In the genomic region with DNA sequence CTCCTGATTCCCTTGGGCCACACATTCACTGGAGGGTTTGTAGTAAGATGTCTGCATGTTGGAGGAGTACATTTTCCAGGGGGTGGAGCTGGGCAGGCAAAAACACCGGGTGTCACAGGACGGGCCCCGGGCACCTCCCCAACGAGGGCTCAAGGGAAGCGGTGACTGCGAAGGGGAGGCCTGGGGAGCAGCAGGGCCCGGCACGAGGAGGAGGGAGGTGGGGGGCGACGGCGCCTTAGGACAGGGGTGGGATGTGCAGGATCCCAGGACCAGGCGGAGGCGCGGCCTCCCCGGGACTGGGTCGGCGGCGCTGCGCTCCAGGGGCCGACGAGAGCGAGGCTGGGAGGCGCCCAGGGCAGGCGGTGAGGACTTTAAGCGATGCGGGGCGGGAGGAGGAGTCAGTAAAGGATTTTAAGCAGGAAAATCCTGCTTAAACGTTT, we compare ENCODE assay signal across 8 cellular contexts. TPM values are rescaled to one million over a fixed set of nuclear protein-coding genes. Genes with fewer than 3 reads are reported as not detected.
A peak's percentile ranks its signal among the peaks of the same experiment; 100 is the strongest.
DNase-seq lines count a peak whose midpoint lies in the region; ATAC-seq and TF ChIP-seq lines count a peak whose summit lies in the region.

No MANE protein-coding gene starts in this region.

- H3K36me3 ChIP-seq in ACC112 (ENCODE audit: insufficient read depth, low read length) (no peaks in the 10 kb centered on the region), mesenchymal stem cell (ENCODE audit: control insufficient read depth in 1 of 2, insufficient read depth in 2 of 2, low read depth in 1 of 2, low read length in 2 of 2) (peaks cover 16 to 18% of the 10 kb centered on the region in 2 experiments)

- no peak overlapping the region for H2BK12ac ChIP-seq in mesenchymal stem cell (ENCODE audit: low read length in 2 of 2)

- peak overlapping the region; percentile 52 for H2BK15ac ChIP-seq in mesenchymal stem cell (ENCODE audit: low read depth, poor library complexity, severe bottlenecking)

- no peak for TF ChIP-seq CTCF in HL-60 (IDR thresholded peaks at IDR 0.05; ENCODE audit: insufficient read depth, low read length)
- no peak for TF ChIP-seq CTCF in activated B cell treated with CpG ODN at 0.5 μM for 24 hours (IDR thresholded peaks at IDR 0.05)
- peak in 1 of 56 donors; percentile 5 for TF ChIP-seq CTCF in dorsolateral prefrontal cortex (IDR thresholded peaks at IDR 0.05 in 54 of 56, conservative IDR thresholded peaks at IDR 0.05 in 2 of 56; ENCODE audit: low read depth in 1 of 56, partially characterized antibody in 56 of 56)

- H3K27ac ChIP-seq in ACC112 (ENCODE audit: low read depth, low read length) (peak overlapping the region; percentile 82), HL-60 (replicated peaks) (peak overlapping the region; percentile 87), dorsolateral prefrontal cortex (peak overlapping the region; percentile 12 to 98 (median 91)), mesenchymal stem cell (ENCODE audit: low read length, poor library complexity, severe bottlenecking) (peak overlapping the region; percentile 94)

- H2BK120ac ChIP-seq in mesenchymal stem cell (ENCODE audit: low read depth, low read length), result peak overlapping the region; percentile 46

- peaks cover 3% of the 10 kb centered on the region for H3K9me3 Mint-ChIP-seq in activated B cell treated with CpG ODN at 0.5 μM for 24 hours

- no peak overlapping the region for H3K14ac ChIP-seq in mesenchymal stem cell (ENCODE audit: low read length in 2 of 2)

- peak overlapping the region; percentile 100 for H3K9ac ChIP-seq in mesenchymal stem cell (ENCODE audit: low read length)

- peak overlapping the region; percentile 93 for H3K27ac Mint-ChIP-seq in activated B cell treated with CpG ODN at 0.5 μM for 24 hours

- H3K79me1 ChIP-seq in mesenchymal stem cell (replicated peaks; ENCODE audit: low read length, poor library complexity, severe bottlenecking), result peaks cover 24% of the 10 kb centered on the region

- DNase-seq in HL-60 (ENCODE audit: low read depth in 1 of 2, low spot score in 1 of 2) (peak; percentile 30 to 45), activated B cell treated with CpG ODN at 0.5 μM for 24 hours (no peak), dorsolateral prefrontal cortex (peak in 2 of 10 donors; percentile 25 to 58), mesenchymal stem cell (peak; percentile 55), NCI-H187 treated with DMSO at 0.1 percent for 48 hours (lab: John Stamatoyannopoulos, UW) (no peak)
- DNase-seq in stimulated activated naive CD4-positive, alpha-beta T cell (lab: John Stamatoyannopoulos, UW), result peak in 4 of 6 experiments; percentile 14 to 56 (median 40)

- peaks cover 35% of the 10 kb centered on the region for H3K4me1 Mint-ChIP-seq in activated B cell treated with CpG ODN at 0.5 μM for 24 hours

- under 1% methylated on average over 28 of the region's 28 CpGs for WGBS in mesenchymal stem cell

- H2AFZ ChIP-seq in ACC112 (ENCODE audit: low read length, unreplicated experiment) (peak overlapping the region; percentile 82), mesenchymal stem cell (ENCODE audit: low read depth, low read length) (peak overlapping the region; percentile 89)

- H3K27me3 ChIP-seq in ACC112 (ENCODE audit: insufficient read depth, low read length), result no peaks in the 10 kb centered on the region
- H3K27me3 ChIP-seq in HL-60 (ENCODE audit: insufficient read depth, poor library complexity, severe bottlenecking), result no peaks in the 10 kb centered on the region
- H3K27me3 ChIP-seq in dorsolateral prefrontal cortex, result no peaks in the 10 kb centered on the region
- no peaks in the 10 kb centered on the region for H3K27me3 ChIP-seq in mesenchymal stem cell (ENCODE audit: control insufficient read depth in 1 of 2, insufficient read depth in 1 of 2, low read length in 2 of 2)

- POLR2A ChIA-PET in activated B cell treated with CpG ODN at 0.5 μM for 24 hours (lab: Charles Lee), result interaction anchor here (1.1 kb wide), 1 partner anchor 315 kb away, joined by 3 read pairs; a partner anchor contains a TSS

- H3K4me3 Mint-ChIP-seq in activated B cell treated with CpG ODN at 0.5 μM for 24 hours, result peak overlapping the region; percentile 87

- peaks cover 43% of the 10 kb centered on the region for H3K79me2 ChIP-seq in ACC112 (ENCODE audit: control insufficient read depth, insufficient read depth, low read length, unreplicated experiment)

- intact Hi-C loops in activated B cell treated with CpG ODN at 0.5 μM for 24 hours (cut with micrococcal nuclease) (loop anchor here (1.0 to 10.0 kb wide), 15 partner anchors 30 to 913 kb away; a partner anchor contains a TSS), dorsolateral prefrontal cortex (cut with DNase I) (loop anchor here (2.0 to 10.0 kb wide), 2 partner anchors 56 to 92 kb away; a partner anchor contains a TSS)

- H2AK5ac ChIP-seq in mesenchymal stem cell (ENCODE audit: low read length, severe bottlenecking), result no peak overlapping the region

- ATAC-seq in GM18907 (IDR thresholded peaks at IDR 0.05; ENCODE audit: unreplicated experiment) (peak; percentile 34), activated B cell treated with CpG ODN at 0.5 μM for 24 hours (ENCODE audit: low read depth) (no peak)

- H4K8ac ChIP-seq in mesenchymal stem cell (ENCODE audit: low read length), result peak overlapping the region; percentile 89

- H3K4me3 ChIP-seq in ACC112 (ENCODE audit: low read depth, low read length), result peak overlapping the region; percentile 89
- peak overlapping the region; percentile 78 for H3K4me3 ChIP-seq in HL-60 (replicated peaks; ENCODE audit: insufficient read depth, low read length)
- H3K4me3 ChIP-seq in dorsolateral prefrontal cortex, result peak overlapping the region; percentile 68 to 98 (median 92)
- H3K4me3 ChIP-seq in mesenchymal stem cell (ENCODE audit: insufficient read depth in 1 of 2, low read depth in 1 of 2, low read length in 2 of 2), result peak overlapping the region; percentile 90 to 97

- peak overlapping the region; percentile 90 for H3K4me2 ChIP-seq in mesenchymal stem cell (ENCODE audit: low read length, poor library complexity, severe bottlenecking)

- H2BK5ac ChIP-seq in mesenchymal stem cell (ENCODE audit: low read depth, low read length, poor library complexity, severe bottlenecking), result peak overlapping the region; percentile 73

- peak overlapping the region in 1 of 2 experiments; percentile 90 for H3K23ac ChIP-seq in mesenchymal stem cell (ENCODE audit: low read length in 2 of 2)

- no peaks in the 10 kb centered on the region for H3K27me3 Mint-ChIP-seq in activated B cell treated with CpG ODN at 0.5 μM for 24 hours

- H4K91ac ChIP-seq in mesenchymal stem cell (ENCODE audit: low read length), result peak overlapping the region; percentile 34

- peaks cover under 1% of the 10 kb centered on the region for H3K9me3 ChIP-seq in mesenchymal stem cell (ENCODE audit: control insufficient read depth, low read length)

- H3K4ac ChIP-seq in mesenchymal stem cell (ENCODE audit: low read depth in 1 of 2, low read length in 2 of 2), result peak overlapping the region in 1 of 2 experiments; percentile 81

- H3K4me1 ChIP-seq in ACC112 (ENCODE audit: control insufficient read depth, insufficient read depth, low read length, unreplicated experiment) (peaks cover 3% of the 10 kb centered on the region), mesenchymal stem cell (ENCODE audit: control insufficient read depth, insufficient read depth, low read depth, low read length) (peaks cover 5% of the 10 kb centered on the region)

- CTCF ChIA-PET in activated B cell treated with CpG ODN at 0.5 μM for 24 hours (lab: Charles Lee), result no interaction called here

- H3K18ac ChIP-seq in mesenchymal stem cell (ENCODE audit: low read depth in 1 of 2, low read length in 2 of 2), result peak overlapping the region; percentile 74 to 89

- peaks cover 24% of the 10 kb centered on the region for H3K36me3 Mint-ChIP-seq in activated B cell treated with CpG ODN at 0.5 μM for 24 hours (ENCODE audit: low read depth)

RNA-seq across cellular contexts. Expression of a gene that starts 0.5 kb away (rescaled TPM):
- 46.3 and 61.3 TPM in 2 replicates for total RNA-seq in activated B cell treated with CpG ODN at 0.5 μM for 24 hours
- total RNA-seq in dorsolateral prefrontal cortex, result 10 to 100 TPM; 31.4 to 79.2 (median 44.7) TPM
- 15.7 TPM for polyA plus RNA-seq in mesenchymal stem cell (2013, experiment 1 of 2)
- polyA plus RNA-seq in mesenchymal stem cell (2013, experiment 2 of 2), result 14.0 TPM

RNA-seq across cellular contexts. Expression of a gene that starts 30.0 kb away (rescaled TPM):
- total RNA-seq in activated B cell treated with CpG ODN at 0.5 μM for 24 hours (2.7 and 5.8 TPM in 2 replicates), dorsolateral prefrontal cortex (10 to 100 TPM; 24.2 to 55.5 (median 36.6) TPM)
- 5.1 TPM for polyA plus RNA-seq in mesenchymal stem cell (2013, experiment 1 of 2)
- polyA plus RNA-seq in mesenchymal stem cell (2013, experiment 2 of 2), result 5.3 TPM

RNA-seq across cellular contexts. Expression of a gene that starts 56.1 kb away (rescaled TPM):
- total RNA-seq in activated B cell treated with CpG ODN at 0.5 μM for 24 hours (17.7 and 19.9 TPM in 2 replicates), dorsolateral prefrontal cortex (10 to 100 TPM; 10.6 to 29.1 (median 17.1) TPM)
- polyA plus RNA-seq in mesenchymal stem cell (2013, experiment 1 of 2), result 3.1 TPM
- 2.9 TPM for polyA plus RNA-seq in mesenchymal stem cell (2013, experiment 2 of 2)

RNA-seq across cellular contexts. Expression of a gene that starts 58.2 kb away (rescaled TPM):
- total RNA-seq in activated B cell treated with CpG ODN at 0.5 μM for 24 hours, result not detected in 2 replicates
- under 1 TPM in 1 of 120 experiments, not detected in 119; 0.21 TPM for total RNA-seq in dorsolateral prefrontal cortex
- polyA plus RNA-seq in mesenchymal stem cell (2013, experiment 1 of 2), result not detected
- not detected for polyA plus RNA-seq in mesenchymal stem cell (2013, experiment 2 of 2)

Comparison
In these comparisons a context has a peak if more than half of its experiments do, and no peak if none do; other contexts are left out.
1. DNase-seq: peak in HL-60 (2 of 2), mesenchymal stem cell (single experiment) and stimulated activated naive CD4-positive, alpha-beta T cell (4 of 6); none in activated B cell treated with CpG ODN at 0.5 μM for 24 hours (single experiment) and NCI-H187 treated with DMSO at 0.1 percent for 48 hours (single experiment).
2. Peak in every context shown above with its lines, with median percentiles within 50 percentile points of each other: H3K27ac ChIP-seq and H3K4me3 ChIP-seq.